ENCODE assay signal across 18 cellular contexts in genomic region chr9:126927419-126927818, GRCh38. TPM values are rescaled to one million over a fixed set of nuclear protein-coding genes. Genes with fewer than 3 reads are reported as not detected.
A peak's percentile ranks its signal among the peaks of the same experiment; 100 is the strongest.
DNase-seq lines count a peak whose midpoint lies in the region; TF ChIP-seq lines count a peak whose summit lies in the region.
"Had no signal": no experiment of that assay in that cellular context is flagged by ENCODE, and none has a peak within 500 bp of the region (broad histone marks: within the 10 kb centered on the region; RNA-seq: fewer than 3 reads in every experiment).

No MANE protein-coding gene starts in this region.

- no peak for TF ChIP-seq POLR2A in adrenal gland (IDR thresholded peaks at IDR 0.05)

- no peaks in the 10 kb centered on the region for H3K36me3 ChIP-seq in parathyroid adenoma (ENCODE audit: control insufficient read depth, insufficient read depth, low read length)
- H3K36me3 ChIP-seq in adrenal gland (replicated peaks in 1 of 2), result no peaks in the 10 kb centered on the region
- H3K36me3 ChIP-seq: upper lobe of right lung had no signal

- no peak overlapping the region for H2AFZ ChIP-seq in parathyroid adenoma
- H2AFZ ChIP-seq: GM23338 had no signal

- WGBS in adrenal gland, 4 donors, result 65 to 80% (median 76%) methylated on average over 6 of the region's 6 CpGs

- H3K4me3 ChIP-seq in parathyroid adenoma (ENCODE audit: low read depth, low read length) (no peak overlapping the region), adrenal gland (no peak overlapping the region)
- H3K4me3 ChIP-seq: GM12878, GM23338, upper lobe of right lung had no signal

- peak overlapping the region; percentile 40 for H3K4me2 ChIP-seq in parathyroid adenoma (ENCODE audit: low read length)
- H3K4me2 ChIP-seq: GM23338 had no signal

- H3K27me3 ChIP-seq in parathyroid adenoma (ENCODE audit: control insufficient read depth, insufficient read depth, low read length) (no peaks in the 10 kb centered on the region), adrenal gland (no peaks in the 10 kb centered on the region)
- H3K27me3 ChIP-seq: upper lobe of right lung had no signal

- intact Hi-C loops in adrenal gland (cut with DNase I), result no loop called here

- no peak overlapping the region for H3K9ac ChIP-seq in parathyroid adenoma

- DNase-seq in NCI-H1105 (lab: John Stamatoyannopoulos, UW) (peak; percentile 28), NCI-H1105 treated with DMSO at 0.1 percent for 48 hours (lab: John Stamatoyannopoulos, UW) (no peak), NCI-H2029 treated with DMSO at 0.1 percent for 48 hours (lab: John Stamatoyannopoulos, UW) (peak; percentile 68), SHP77 treated with DMSO at 0.1 percent for 48 hours (lab: John Stamatoyannopoulos, UW) (peak; percentile 26), adrenal gland (no peak), AML-193 (lab: John Stamatoyannopoulos, UW) (no peak)
- DNase-seq in activated T-cell treated with anti-CD3 and anti-CD28 coated beads, Interleukin-2, amount 50 U/mL, for 48 hours, result no peak
- DNase-seq: activated CD4-positive, alpha-beta T cell treated with anti-CD3 and anti-CD28 coated beads for 48 hours; activated CD8-positive, alpha-beta memory T cell treated with anti-CD3 and anti-CD28 coated beads, Interleukin-2, amount 50 U/mL, for 4 hours; activated gamma-delta T cell treated with Interleukin-2 at 50 U/mL for 16 hours; NCI-H1694 treated with DMSO at 0.1 percent for 48 hours; stimulated activated CD4-positive, alpha-beta T cell treated with anti-CD3 and anti-CD28 coated beads, Interleukin-2, amount 100 ng/mL, for 48 hours; stimulated activated naive CD8-positive, alpha-beta T cell treated with anti-CD3 and anti-CD28 coated beads, Interleukin-15, amount 100 ng/mL, for 72 hours; upper lobe of right lung had no signal

- H3K79me2 ChIP-seq in parathyroid adenoma, result peaks cover 7% of the 10 kb centered on the region

- no peak for TF ChIP-seq CTCF in parathyroid adenoma (IDR thresholded peaks at IDR 0.05)
- no peak for TF ChIP-seq CTCF in adrenal gland (IDR thresholded peaks at IDR 0.05)

- H3K27ac ChIP-seq in parathyroid adenoma (no peak overlapping the region), adrenal gland (no peak overlapping the region)
- H3K27ac ChIP-seq: 22Rv1, upper lobe of right lung had no signal

- H3K4me1 ChIP-seq in parathyroid adenoma (no peaks in the 10 kb centered on the region), adrenal gland (replicated peaks in 1 of 2) (no peaks in the 10 kb centered on the region)
- H3K4me1 ChIP-seq: upper lobe of right lung had no signal

- H3K9me3 ChIP-seq in parathyroid adenoma (ENCODE audit: control insufficient read depth, low read length) (no peaks in the 10 kb centered on the region), adrenal gland (replicated peaks in 1 of 3) (no peaks in the 10 kb centered on the region)
- H3K9me3 ChIP-seq: upper lobe of right lung had no signal

RNA-seq across cellular contexts. Expression of gene RALGPS1, which starts 12.8 kb away (rescaled TPM):
- 1 to 10 TPM; 3.1 to 7.8 (median 5.4) TPM for total RNA-seq in adrenal gland
- polyA plus RNA-seq in adrenal gland, result 1 to 10 TPM; 2.8 to 4.4 (median 3.5) TPM

Comparison
In these comparisons a context has a peak if more than half of its experiments do, and no peak if none do; other contexts are left out.
1. DNase-seq: peak in NCI-H1105 (single experiment), NCI-H2029 treated with DMSO at 0.1 percent for 48 hours (single experiment) and SHP77 treated with DMSO at 0.1 percent for 48 hours (single experiment); none in NCI-H1105 treated with DMSO at 0.1 percent for 48 hours (single experiment), activated T-cell treated with anti-CD3 and anti-CD28 coated beads, Interleukin-2, amount 50 U/mL, for 48 hours (0 of 2), adrenal gland (0 of 7) and AML-193 (0 of 2).